1 cellular context compared by ENCODE assay signal in the genomic region with DNA sequence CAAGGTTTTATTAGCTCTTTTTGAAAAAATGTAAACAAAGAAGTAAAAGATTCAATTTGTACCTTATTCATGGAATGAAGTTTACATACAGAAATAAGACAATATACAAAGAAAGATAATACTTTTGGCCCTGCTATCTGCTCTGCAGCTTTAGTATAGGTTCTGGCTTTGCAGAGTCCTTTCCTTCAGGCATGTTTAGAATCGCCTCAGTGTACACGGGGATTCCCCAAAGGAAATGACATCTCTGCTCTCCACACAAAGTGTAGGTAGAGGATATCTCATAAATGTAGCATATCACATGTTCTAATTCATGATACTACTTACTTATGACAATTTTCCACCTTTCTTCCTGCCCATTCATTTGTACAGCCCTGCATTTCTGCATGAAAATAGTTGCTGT.
TF ChIP-seq lines count a peak whose summit lies in the region.

No MANE protein-coding gene starts in this region.

TF ChIP-seq in endothelial cell of umbilical vein, 7 proteins besides CTCF, POLR2A, EP300 and RAD21:
- no peak for TF ChIP-seq MAX (IDR thresholded peaks at IDR 0.05; ENCODE audit: insufficient read depth, insufficient read length)
- no peak for TF ChIP-seq POLR2AphosphoS5 (IDR thresholded peaks at IDR 0.05; ENCODE audit: insufficient read depth, low read depth, low read length)
- no peak for TF ChIP-seq MYC (IDR thresholded peaks at IDR 0.05; ENCODE audit: low read depth, low read length)
- TF ChIP-seq EZH2 (IDR thresholded peaks at IDR 0.05; ENCODE audit: borderline replicate concordance, low read depth, low read length, severe bottlenecking) = no peak
- no peak for TF ChIP-seq FOS (IDR thresholded peaks at IDR 0.05; ENCODE audit: borderline replicate concordance, insufficient read depth, low read length)
- no peak for TF ChIP-seq GATA2 (IDR thresholded peaks at IDR 0.05; ENCODE audit: insufficient read depth, insufficient read length, low read depth, low read length)
- no peak for TF ChIP-seq JUN (IDR thresholded peaks at IDR 0.05; ENCODE audit: borderline replicate concordance, insufficient read depth, insufficient read length, low read depth)
TF ChIP-seq in endothelial cell of umbilical vein: peak in this region for 0.
